ENCODE assay signal across 22 cellular contexts in the genomic region with DNA sequence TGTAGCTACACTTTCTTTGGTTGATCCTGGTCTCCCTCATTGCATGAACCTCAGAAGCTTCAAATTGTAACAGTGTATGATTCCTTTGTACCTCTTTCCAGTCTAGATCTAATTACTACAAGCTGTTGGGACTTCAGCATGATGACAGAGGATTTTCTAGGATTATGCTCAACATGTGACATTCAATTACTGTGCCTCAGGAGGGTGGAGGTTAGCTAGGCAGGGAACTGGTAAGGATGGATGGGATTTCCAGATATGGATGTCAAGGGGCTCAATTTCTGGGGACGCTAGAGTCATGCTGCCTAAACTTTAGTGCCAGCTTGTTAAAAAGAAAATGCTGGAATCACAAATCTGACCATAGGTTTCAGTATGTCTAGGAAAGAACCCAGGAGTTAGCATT. TPM values are rescaled to one million over a fixed set of nuclear protein-coding genes. Genes with fewer than 3 reads are reported as not detected.
"Had no signal": no experiment of that assay in that cellular context is flagged by ENCODE, and none has a peak within 500 bp of the region (broad histone marks: within the 10 kb centered on the region; RNA-seq: fewer than 3 reads in every experiment).

No MANE protein-coding gene starts in this region.

- H3K36me3 ChIP-seq: SJSA1 had no signal

- DNase-seq: KBM-7, MV-4-11, NCI-H1048, NCI-H1105 treated with DMSO at 0.1 percent for 48 hours, NCI-H1417 treated with DMSO at 0.1 percent for 48 hours, NCI-H146, NCI-H1694 treated with DMSO at 0.1 percent for 48 hours, NCI-H1930, NCI-H2081, NCI-H2107, NCI-H2227 treated with DMSO at 0.1 percent for 48 hours, NCI-H69, Right ventricle myocardium superior, RPMI8226, SIG-M5, T-cell had no signal

- H3K4me1 ChIP-seq: SJSA1 had no signal

- H3K4me3 Mint-ChIP-seq: T-cell had no signal

- H3K9me3 ChIP-seq: SJSA1 had no signal

- H3K27ac ChIP-seq: SJSA1, SK-N-MC had no signal

- ATAC-seq: T-cell had no signal

- H3K4me3 ChIP-seq: SJSA1, SK-N-MC had no signal

- H3K9me3 Mint-ChIP-seq: T-cell had no signal

- H3K27ac Mint-ChIP-seq: T-cell had no signal

RNA-seq across cellular contexts. Expression of a gene that starts 29.2 kb away (rescaled TPM):
- total RNA-seq: HT-29, LHCN-M2, MCF 10A, NCI-H460, Right ventricle myocardium superior, SJSA1, T-cell had no signal
